ENCODE assay signal across 18 cellular contexts in genomic region chr13:111534646-111535461, GRCh38.
A peak's percentile ranks its signal among the peaks of the same experiment; 100 is the strongest.
DNase-seq lines count a peak whose midpoint lies in the region; ATAC-seq and TF ChIP-seq lines count a peak whose summit lies in the region.
"Had no signal": no experiment of that assay in that cellular context is flagged by ENCODE, and none has a peak within 500 bp of the region (broad histone marks: within the 10 kb centered on the region; RNA-seq: fewer than 3 reads in every experiment).

No MANE protein-coding gene starts in this region.

- H2BK120ac ChIP-seq in mesendoderm (ENCODE audit: low read depth, low read length) = no peak overlapping the region

- H3K36me3 Mint-ChIP-seq in CD8-positive, alpha-beta T cell = no peaks in the 10 kb centered on the region
- no peaks in the 10 kb centered on the region for H3K36me3 Mint-ChIP-seq in brain
- no peaks in the 10 kb centered on the region for H3K36me3 Mint-ChIP-seq in CD8-positive, alpha-beta memory T cell
- H3K36me3 Mint-ChIP-seq: activated naive CD8-positive, alpha-beta T cell treated with anti-CD3 and anti-CD28 coated beads, Interleukin-2, amount 10 ng/mL, durations not matched to agents 7 days and 5 days had no signal

- H3K27ac Mint-ChIP-seq in CD8-positive, alpha-beta T cell = no peak overlapping the region
- H3K27ac Mint-ChIP-seq in brain = peak overlapping the region; percentile 3 to 79 (median 49)
- H3K27ac Mint-ChIP-seq in CD8-positive, alpha-beta memory T cell = no peak overlapping the region
- H3K27ac Mint-ChIP-seq: activated naive CD8-positive, alpha-beta T cell treated with anti-CD3 and anti-CD28 coated beads, Interleukin-2, amount 10 ng/mL, durations not matched to agents 7 days and 5 days had no signal

- intact Hi-C loops in CD8-positive, alpha-beta T cell (cut with DNase I, micrococcal nuclease) = no loop called here
- intact Hi-C loops in heart right ventricle (cut with DNase I) = loop anchor here in 3 of 10 donors (5.0 to 10.0 kb wide), 2 partner anchors 907 to 910 kb away; no protein-coding TSS in a partner anchor

- no peak overlapping the region for H3K18ac ChIP-seq in mesendoderm (ENCODE audit: low read length)

- H4K8ac ChIP-seq in mesendoderm (ENCODE audit: low read depth, low read length) = no peak overlapping the region

- TF ChIP-seq CTCF in CD8-positive, alpha-beta T cell (IDR thresholded peaks at IDR 0.05) = no peak
- TF ChIP-seq CTCF in HEK293 (tag by site-specific recombination; IDR thresholded peaks at IDR 0.05) = no peak
- no peak for TF ChIP-seq CTCF in brain (conservative IDR thresholded peaks at IDR 0.05)
- TF ChIP-seq CTCF in heart right ventricle (IDR thresholded peaks at IDR 0.05) = no peak

- no peaks in the 10 kb centered on the region for H3K79me2 ChIP-seq in mesendoderm (ENCODE audit: control insufficient read depth, insufficient read depth, low read length)
- H3K79me2 ChIP-seq: hepatocyte had no signal

- H3K4me1 Mint-ChIP-seq in CD8-positive, alpha-beta T cell (ENCODE audit: low read depth) = peaks cover 8% of the 10 kb centered on the region
- H3K4me1 Mint-ChIP-seq in brain = peaks cover 76% of the 10 kb centered on the region
- peaks cover 0 to 10% (median 0%) of the 10 kb centered on the region in 3 donors for H3K4me1 Mint-ChIP-seq in CD8-positive, alpha-beta memory T cell
- H3K4me1 Mint-ChIP-seq: activated naive CD8-positive, alpha-beta T cell treated with anti-CD3 and anti-CD28 coated beads, Interleukin-2, amount 10 ng/mL, durations not matched to agents 7 days and 5 days had no signal

- H3K4me3 Mint-ChIP-seq in CD8-positive, alpha-beta T cell = peak overlapping the region; percentile 15
- peak overlapping the region; percentile 57 to 75 (median 67) for H3K4me3 Mint-ChIP-seq in brain
- H3K4me3 Mint-ChIP-seq in CD8-positive, alpha-beta memory T cell = peak overlapping the region in 1 of 7 donors; percentile 27
- H3K4me3 Mint-ChIP-seq: activated naive CD8-positive, alpha-beta T cell treated with anti-CD3 and anti-CD28 coated beads, Interleukin-2, amount 10 ng/mL, durations not matched to agents 7 days and 5 days had no signal

- POLR2A ChIA-PET in CD8-positive, alpha-beta T cell (lab: Charles Lee) = no interaction called here
- POLR2A ChIA-PET in HEK293 (lab: Yijun Ruan, JAX) = no interaction called here
- POLR2A ChIA-PET in CD8-positive, alpha-beta memory T cell (lab: Charles Lee) = no interaction called here

- H3K79me1 ChIP-seq in mesendoderm (ENCODE audit: low read length) = no peaks in the 10 kb centered on the region

- no peaks in the 10 kb centered on the region for H3K9me3 Mint-ChIP-seq in CD8-positive, alpha-beta T cell
- H3K9me3 Mint-ChIP-seq in brain = no peaks in the 10 kb centered on the region
- peaks cover 0 to 2% (median 0%) of the 10 kb centered on the region in 5 donors for H3K9me3 Mint-ChIP-seq in CD8-positive, alpha-beta memory T cell
- H3K9me3 Mint-ChIP-seq: activated naive CD8-positive, alpha-beta T cell treated with anti-CD3 and anti-CD28 coated beads, Interleukin-2, amount 10 ng/mL, durations not matched to agents 7 days and 5 days had no signal

- TF ChIP-seq POLR2A in GM18505 (IDR thresholded peaks at IDR 0.05; ENCODE audit: borderline replicate concordance, extremely low read depth, insufficient read depth, insufficient read length) = no peak

- no peaks in the 10 kb centered on the region for H3K36me3 ChIP-seq in CD8-positive, alpha-beta T cell (ENCODE audit: insufficient read depth, low read length)
- H3K36me3 ChIP-seq in HEK293 (ENCODE audit: control insufficient read depth in 2 of 2, insufficient read depth in 1 of 2, low read length in 2 of 2) (no peaks in the 10 kb centered on the region), mesendoderm (ENCODE audit: control insufficient read depth, insufficient read depth, low read length) (no peaks in the 10 kb centered on the region), heart right ventricle (no peaks in the 10 kb centered on the region)
- no peaks in the 10 kb centered on the region for H3K36me3 ChIP-seq in CD8-positive, alpha-beta memory T cell (ENCODE audit: insufficient read depth, low read length)
- H3K36me3 ChIP-seq: colonic mucosa, suprapubic skin had no signal

- no peak overlapping the region for H3K23ac ChIP-seq in mesendoderm (ENCODE audit: low read length)

- H3K9ac ChIP-seq in mesendoderm (ENCODE audit: low read length) = no peak overlapping the region
- H3K9ac ChIP-seq: SK-N-SH had no signal

- no peak overlapping the region for H3K4ac ChIP-seq in mesendoderm (ENCODE audit: low read depth, low read length)

- H3K27me3 ChIP-seq in CD8-positive, alpha-beta T cell (ENCODE audit: insufficient read depth, low read length) = no peaks in the 10 kb centered on the region
- H3K27me3 ChIP-seq in mesendoderm (ENCODE audit: insufficient read depth, low read length, poor library complexity) (peaks cover 33% of the 10 kb centered on the region), heart right ventricle (peaks cover 0 to 99% (median 94%) of the 10 kb centered on the region in 7 donors)
- H3K27me3 ChIP-seq in CD8-positive, alpha-beta memory T cell (ENCODE audit: insufficient read depth, low read length, poor library complexity, severe bottlenecking) = peaks cover 8% of the 10 kb centered on the region

- no peak overlapping the region for H3K56ac ChIP-seq in mesendoderm (ENCODE audit: low read length)

- H3K27ac ChIP-seq in CD8-positive, alpha-beta T cell (ENCODE audit: low read depth, low read length) = no peak overlapping the region
- no peak overlapping the region for H3K27ac ChIP-seq in HEK293 (ENCODE audit: extremely low read depth, low read depth, low read length)
- no peak overlapping the region for H3K27ac ChIP-seq in mesendoderm (ENCODE audit: low read depth, low read length)
- H3K27ac ChIP-seq in heart right ventricle = no peak overlapping the region
- no peak overlapping the region for H3K27ac ChIP-seq in CD8-positive, alpha-beta memory T cell (ENCODE audit: low read depth, low read length)
- H3K27ac ChIP-seq: body of pancreas, colonic mucosa, hepatocyte, suprapubic skin had no signal

- ATAC-seq in CD8-positive, alpha-beta T cell = no peak
- ATAC-seq in GM18505 (IDR thresholded peaks at IDR 0.05; ENCODE audit: unreplicated experiment) = no peak
- ATAC-seq in heart right ventricle = no peak
- ATAC-seq: activated CD4-positive, CD25-positive, alpha-beta regulatory T cell treated with anti-CD3 and anti-CD28 coated beads, Interleukin-2, amount 50 U/mL, for 24 hours; body of pancreas had no signal

- DNase-seq in CD8-positive, alpha-beta T cell = no peak
- DNase-seq in mesendoderm (peak; percentile 39), SKM-1 treated with dmso at 0.1 percent for 144 hours (lab: John Stamatoyannopoulos, UW; ENCODE audit: unreplicated experiment) (no peak), heart right ventricle (no peak)
- no peak for DNase-seq in CD8-positive, alpha-beta memory T cell
- DNase-seq: activated naive CD8-positive, alpha-beta T cell treated with anti-CD3 and anti-CD28 coated beads, Interleukin-2, amount 10 ng/mL, durations not matched to agents 7 days and 5 days; body of pancreas; colonic mucosa; DMS53; NCI-H2171 treated with DMSO at 0.1 percent for 48 hours; NK-92 treated with Interleukin-12 subunit alpha and Interleukin-12 subunit beta, amount 100 ng/mL, for 24 hours; SK-N-SH had no signal

- no peaks in the 10 kb centered on the region for H3K4me1 ChIP-seq in CD8-positive, alpha-beta T cell (ENCODE audit: insufficient read depth, low read length)
- H3K4me1 ChIP-seq in HEK293 (ENCODE audit: control insufficient read depth, insufficient read depth, low read length) (no peaks in the 10 kb centered on the region), mesendoderm (ENCODE audit: control insufficient read depth, low read depth, low read length) (no peaks in the 10 kb centered on the region), heart right ventricle (no peaks in the 10 kb centered on the region)
- no peaks in the 10 kb centered on the region for H3K4me1 ChIP-seq in CD8-positive, alpha-beta memory T cell (ENCODE audit: insufficient read depth, low read length)
- H3K4me1 ChIP-seq: colonic mucosa had no signal

- no peak overlapping the region for H4K5ac ChIP-seq in mesendoderm (ENCODE audit: low read length)

- WGBS in mesendoderm (ENCODE audit: extremely low coverage, insufficient coverage, low lambda C conversion rate) = no CpG with 5 or more reads among the region's 24 CpGs
- 6 to 7% methylated on average over 24 of the region's 24 CpGs for WGBS in heart right ventricle, 2 donors

- H2BK5ac ChIP-seq in mesendoderm (ENCODE audit: low read length) = no peak overlapping the region

- no peaks in the 10 kb centered on the region for H3K9me3 ChIP-seq in CD8-positive, alpha-beta T cell (ENCODE audit: low read length)
- no peaks in the 10 kb centered on the region for H3K9me3 ChIP-seq in HEK293 (ENCODE audit: control insufficient read depth, insufficient read depth, low read depth, low read length)
- no peaks in the 10 kb centered on the region for H3K9me3 ChIP-seq in heart right ventricle
- H3K9me3 ChIP-seq in CD8-positive, alpha-beta memory T cell (ENCODE audit: low read length) = no peaks in the 10 kb centered on the region
- H3K9me3 ChIP-seq: body of pancreas, colonic mucosa, SK-N-SH, suprapubic skin had no signal

- no peak overlapping the region for H2BK15ac ChIP-seq in mesendoderm (replicated peaks; ENCODE audit: low read depth)

- H3K27me3 Mint-ChIP-seq in CD8-positive, alpha-beta T cell (ENCODE audit: low read depth) = peaks cover 45% of the 10 kb centered on the region
- H3K27me3 Mint-ChIP-seq in brain = peaks cover 11% of the 10 kb centered on the region
- peaks cover 18 to 52% of the 10 kb centered on the region in 2 donors for H3K27me3 Mint-ChIP-seq in CD8-positive, alpha-beta memory T cell

- peak overlapping the region; percentile 8 for H3K4me2 ChIP-seq in mesendoderm (ENCODE audit: low read length)
- H3K4me2 ChIP-seq: hepatocyte, SK-N-SH had no signal

- H2AK5ac ChIP-seq in mesendoderm (ENCODE audit: low read length) = no peak overlapping the region

- CTCF ChIA-PET in CD8-positive, alpha-beta T cell (lab: Charles Lee) = no interaction called here
- CTCF ChIA-PET in HEK293 (lab: Yijun Ruan, JAX) = interaction anchor here (0.6 to 1.2 kb wide), 2 partner anchors 60 to 466 kb away, joined by 3 to 4 read pairs; no protein-coding TSS in a partner anchor
- CTCF ChIA-PET in CD8-positive, alpha-beta memory T cell (lab: Charles Lee) = no interaction called here

- H3K4me3 ChIP-seq in CD8-positive, alpha-beta T cell (ENCODE audit: low read depth, low read length) = no peak overlapping the region
- no peak overlapping the region for H3K4me3 ChIP-seq in HEK293 (ENCODE audit: low read depth, low read length)
- no peak overlapping the region for H3K4me3 ChIP-seq in mesendoderm (ENCODE audit: low read length)
- no peak overlapping the region for H3K4me3 ChIP-seq in heart right ventricle
- no peak overlapping the region for H3K4me3 ChIP-seq in CD8-positive, alpha-beta memory T cell (ENCODE audit: low read length)
- H3K4me3 ChIP-seq: body of pancreas, colonic mucosa, hepatocyte, suprapubic skin had no signal

TF ChIP-seq in HEK293, 187 proteins besides CTCF, POLR2A, EP300 and RAD21:
- no peak for TF ChIP-seq ZNF561 (tag by site-specific recombination; IDR thresholded peaks at IDR 0.05; ENCODE audit: borderline replicate concordance)
- 0 out of 2 replicates have a peak, but pooled peaks have one; percentile 10 for TF ChIP-seq ZBTB17 (tag by site-specific recombination; IDR thresholded peaks at IDR 0.05)
- 0 out of 2 replicates have a peak, but pooled peaks have one; percentile 7 for TF ChIP-seq EGR2 (tag by site-specific recombination; IDR thresholded peaks at IDR 0.05; ENCODE audit: low read depth)

Comparison
In these comparisons a context has a peak if more than half of its experiments do, and no peak if none do; other contexts are left out.
1. H3K27ac Mint-ChIP-seq: peak in brain (5 of 5); none in CD8-positive, alpha-beta T cell (single experiment) and CD8-positive, alpha-beta memory T cell (0 of 8).